Comparison of ENCODE assay signal across 1 cellular context in the genomic region with DNA sequence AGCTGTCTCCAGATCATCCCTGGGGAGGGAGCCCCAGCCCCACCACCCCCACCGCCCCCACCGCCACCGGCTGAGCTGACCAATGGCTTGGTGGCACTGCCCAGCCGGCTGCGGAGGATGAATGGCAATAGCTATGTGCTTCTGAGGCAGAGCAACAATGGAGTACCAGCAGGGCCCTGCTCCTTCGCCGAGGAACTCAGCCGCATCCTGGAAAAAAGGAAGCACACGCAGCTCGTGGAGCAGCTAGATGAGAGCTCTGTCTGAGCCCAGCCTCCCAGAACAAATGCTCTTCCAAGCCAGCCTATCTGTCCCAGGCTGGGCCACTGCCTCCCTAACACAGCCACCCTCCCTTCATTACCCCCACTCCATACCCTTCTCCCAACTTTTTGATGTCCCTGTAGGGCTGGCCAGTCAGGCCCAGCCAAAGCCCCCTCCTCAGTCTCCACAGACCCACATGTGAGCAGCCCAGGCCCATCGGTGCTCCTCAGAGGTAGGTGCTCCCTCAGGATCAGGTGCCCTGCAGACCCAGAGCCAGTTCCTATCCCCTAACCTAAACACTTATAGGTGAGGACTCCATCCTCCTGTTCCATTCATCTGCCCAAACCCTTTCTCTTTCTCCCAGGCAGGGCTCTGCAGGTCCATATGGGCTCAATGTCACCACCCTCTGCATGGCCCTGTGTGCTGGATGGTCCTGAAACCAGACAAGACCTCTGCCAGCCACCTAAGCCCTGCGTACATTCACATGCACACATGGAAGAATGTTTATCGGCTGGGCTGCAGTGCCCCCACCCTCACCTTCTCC.
TF ChIP-seq lines count a peak whose summit lies in the region.

No MANE protein-coding gene starts in this region.

TF ChIP-seq in K562, 482 proteins besides CTCF, POLR2A, EP300 and RAD21:
- peak; percentile 14 for TF ChIP-seq KDM5B (IDR thresholded peaks at IDR 0.05; ENCODE audit: insufficient replicate concordance, low read depth, low read length)
- TF ChIP-seq, protein P1, sequence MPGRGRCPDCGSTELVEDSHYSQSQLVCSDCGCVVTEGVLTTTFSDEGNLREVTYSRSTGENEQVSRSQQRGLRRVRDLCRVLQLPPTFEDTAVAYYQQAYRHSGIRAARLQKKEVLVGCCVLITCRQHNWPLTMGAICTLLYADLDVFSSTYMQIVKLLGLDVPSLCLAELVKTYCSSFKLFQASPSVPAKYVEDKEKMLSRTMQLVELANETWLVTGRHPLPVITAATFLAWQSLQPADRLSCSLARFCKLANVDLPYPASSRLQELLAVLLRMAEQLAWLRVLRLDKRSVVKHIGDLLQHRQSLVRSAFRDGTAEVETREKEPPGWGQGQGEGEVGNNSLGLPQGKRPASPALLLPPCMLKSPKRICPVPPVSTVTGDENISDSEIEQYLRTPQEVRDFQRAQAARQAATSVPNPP (IDR thresholded peaks at IDR 0.05; ENCODE audit: borderline replicate concordance, insufficient read depth, insufficient read length) = no peak
- TF ChIP-seq FOXK1 (CRISPR knock-in tag; IDR thresholded peaks at IDR 0.05; ENCODE audit: borderline replicate concordance) = no peak
- no peak for TF ChIP-seq CBX3 (IDR thresholded peaks at IDR 0.05; ENCODE audit: borderline replicate concordance in 1 of 2, low read length in 2 of 2)
- TF ChIP-seq, protein P2, sequence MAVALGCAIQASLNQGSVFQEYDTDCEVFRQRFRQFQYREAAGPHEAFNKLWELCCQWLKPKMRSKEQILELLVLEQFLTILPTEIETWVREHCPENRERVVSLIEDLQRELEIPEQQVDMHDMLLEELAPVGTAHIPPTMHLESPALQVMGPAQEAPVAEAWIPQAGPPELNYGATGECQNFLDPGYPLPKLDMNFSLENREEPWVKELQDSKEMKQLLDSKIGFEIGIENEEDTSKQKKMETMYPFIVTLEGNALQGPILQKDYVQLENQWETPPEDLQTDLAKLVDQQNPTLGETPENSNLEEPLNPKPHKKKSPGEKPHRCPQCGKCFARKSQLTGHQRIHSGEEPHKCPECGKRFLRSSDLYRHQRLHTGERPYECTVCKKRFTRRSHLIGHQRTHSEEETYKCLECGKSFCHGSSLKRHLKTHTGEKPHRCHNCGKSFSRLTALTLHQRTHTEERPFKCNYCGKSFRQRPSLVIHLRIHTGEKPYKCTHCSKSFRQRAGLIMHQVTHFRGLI (CRISPR knock-in tag; IDR thresholded peaks at IDR 0.05) = no peak
- TF ChIP-seq, protein P3, sequence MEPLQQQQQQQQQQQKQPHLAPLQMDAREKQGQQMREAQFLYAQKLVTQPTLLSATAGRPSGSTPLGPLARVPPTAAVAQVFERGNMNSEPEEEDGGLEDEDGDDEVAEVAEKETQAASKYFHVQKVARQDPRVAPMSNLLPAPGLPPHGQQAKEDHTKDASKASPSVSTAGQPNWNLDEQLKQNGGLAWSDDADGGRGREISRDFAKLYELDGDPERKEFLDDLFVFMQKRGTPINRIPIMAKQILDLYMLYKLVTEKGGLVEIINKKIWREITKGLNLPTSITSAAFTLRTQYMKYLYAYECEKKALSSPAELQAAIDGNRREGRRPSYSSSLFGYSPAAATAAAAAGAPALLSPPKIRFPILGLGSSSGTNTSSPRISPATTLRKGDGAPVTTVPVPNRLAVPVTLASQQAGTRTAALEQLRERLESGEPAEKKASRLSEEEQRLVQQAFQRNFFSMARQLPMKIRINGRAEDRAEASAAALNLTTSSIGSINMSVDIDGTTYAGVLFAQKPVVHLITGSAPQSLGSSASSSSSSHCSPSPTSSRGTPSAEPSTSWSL (CRISPR knock-in tag; IDR thresholded peaks at IDR 0.05; ENCODE audit: borderline replicate concordance) = no peak
- TF ChIP-seq SREBF2 (CRISPR knock-in tag; IDR thresholded peaks at IDR 0.05) = no peak
TF ChIP-seq in K562: peak in this region for 1.
